In genomic region chr10:6124666-6125065, GRCh38 we compare ENCODE assay signal across 14 cellular contexts. TPM values are rescaled to one million over a fixed set of nuclear protein-coding genes. Genes with fewer than 3 reads are reported as not detected.
DNase-seq lines count a peak whose midpoint lies in the region; ATAC-seq and TF ChIP-seq lines count a peak whose summit lies in the region.
"Had no signal": no experiment of that assay in that cellular context is flagged by ENCODE, and none has a peak within 500 bp of the region (broad histone marks: within the 10 kb centered on the region; RNA-seq: fewer than 3 reads in every experiment).

No MANE protein-coding gene starts in this region.

- H3K9me3 ChIP-seq in left lung: no peaks in the 10 kb centered on the region
- H3K9me3 ChIP-seq in smooth muscle cell (replicated peaks; ENCODE audit: low read depth): no peaks in the 10 kb centered on the region
- H3K9me3 ChIP-seq: Caco-2 had no signal

- no peaks in the 10 kb centered on the region for H3K9me3 Mint-ChIP-seq in HFFc6
- H3K9me3 Mint-ChIP-seq in dendritic cell treated with granulocyte-macrophage colony-stimulating factor and Interleukin-4, amounts not matched to agents 40 ng/mL and 50 ng/mL, for 4 days: no peaks in the 10 kb centered on the region

- H3K27me3 Mint-ChIP-seq in HFFc6 (ENCODE audit: insufficient read depth): no peaks in the 10 kb centered on the region; the same call in none of the 2 replicates
- H3K27me3 Mint-ChIP-seq in dendritic cell treated with granulocyte-macrophage colony-stimulating factor and Interleukin-4, amounts not matched to agents 40 ng/mL and 50 ng/mL, for 4 days: no peaks in the 10 kb centered on the region

- H3K27ac ChIP-seq in left lung: peak overlapping the region in 1 of 2 donors; percentile 74
- peak overlapping the region; percentile 89 for H3K27ac ChIP-seq in smooth muscle cell (ENCODE audit: low read depth)

- DNase-seq in HFFc6 (no peak), left lung (no peak), smooth muscle cell (lab: John Stamatoyannopoulos, UW; ENCODE audit: unreplicated experiment) (no peak), T1000 (lab: John Stamatoyannopoulos, UW) (no peak), HCEC 1CT (no peak), NCI-H128 (lab: John Stamatoyannopoulos, UW; ENCODE audit: unreplicated experiment) (no peak)
- DNase-seq in activated CD8-positive, alpha-beta memory T cell treated with anti-CD3 and anti-CD28 coated beads, Interleukin-2, amount 50 U/mL, for 48 hours: no peak
- DNase-seq: activated naive CD4-positive, alpha-beta T cell treated with Interleukin-2 at 50 U/mL for 16 hours; Caco-2; effector CD8-positive, alpha-beta T cell; NCI-H2081 treated with DMSO at 0.1 percent for 48 hours; RPMI8226 had no signal

- peak overlapping the region; percentile 30 for H3K9ac ChIP-seq in smooth muscle cell (ENCODE audit: low read depth)

- H3K4me3 Mint-ChIP-seq in HFFc6: no peak overlapping the region
- peak overlapping the region; percentile 55 for H3K4me3 Mint-ChIP-seq in dendritic cell treated with granulocyte-macrophage colony-stimulating factor and Interleukin-4, amounts not matched to agents 40 ng/mL and 50 ng/mL, for 4 days

- peak overlapping the region; percentile 59 for H3K27ac Mint-ChIP-seq in HFFc6
- H3K27ac Mint-ChIP-seq in dendritic cell treated with granulocyte-macrophage colony-stimulating factor and Interleukin-4, amounts not matched to agents 40 ng/mL and 50 ng/mL, for 4 days: peak overlapping the region; percentile 89

- no peaks in the 10 kb centered on the region; the same call in 1 of the 2 replicates for H3K36me3 Mint-ChIP-seq in HFFc6 (ENCODE audit: low read depth)
- H3K36me3 Mint-ChIP-seq in dendritic cell treated with granulocyte-macrophage colony-stimulating factor and Interleukin-4, amounts not matched to agents 40 ng/mL and 50 ng/mL, for 4 days (ENCODE audit: low read depth): no peaks in the 10 kb centered on the region

- TF ChIP-seq CTCF in HFFc6 (IDR thresholded peaks at IDR 0.05): no peak
- TF ChIP-seq CTCF in left lung (IDR thresholded peaks at IDR 0.05): no peak
- TF ChIP-seq CTCF in smooth muscle cell (IDR thresholded peaks at IDR 0.05; ENCODE audit: borderline replicate concordance, insufficient read depth, poor library complexity, severe bottlenecking): no peak

- no peak overlapping the region for H2AFZ ChIP-seq in smooth muscle cell (ENCODE audit: low read depth)

- no peaks in the 10 kb centered on the region for H4K20me1 ChIP-seq in smooth muscle cell (ENCODE audit: low read depth)

- H3K36me3 ChIP-seq in left lung: no peaks in the 10 kb centered on the region
- H3K36me3 ChIP-seq in smooth muscle cell (ENCODE audit: low read depth): no peaks in the 10 kb centered on the region

- intact Hi-C loops in dendritic cell treated with granulocyte-macrophage colony-stimulating factor and Interleukin-4, amounts not matched to agents 40 ng/mL and 50 ng/mL, for 4 days (cut with micrococcal nuclease): loop anchor here (2.0 kb wide), 1 partner anchor 16 kb away; no protein-coding TSS in a partner anchor
- intact Hi-C loops in left lung (cut with DNase I): no loop called here

- H3K4me1 ChIP-seq in left lung: peaks cover 0 to 44% of the 10 kb centered on the region in 2 donors
- H3K4me1 ChIP-seq in smooth muscle cell (ENCODE audit: low read depth): peaks cover 23% of the 10 kb centered on the region
- H3K4me1 ChIP-seq: Caco-2 had no signal

- ATAC-seq in left lung: peak; percentile 30
- ATAC-seq: GM12878 had no signal

- WGBS in smooth muscle cell (ENCODE audit: low lambda C conversion rate): 23% methylated on average over 9 of the region's 9 CpGs

- no peaks in the 10 kb centered on the region for H3K27me3 ChIP-seq in left lung
- H3K27me3 ChIP-seq in smooth muscle cell (ENCODE audit: low read depth): no peaks in the 10 kb centered on the region

- no peak overlapping the region for H3K4me3 ChIP-seq in left lung
- no peak overlapping the region for H3K4me3 ChIP-seq in smooth muscle cell
- H3K4me3 ChIP-seq: GM12878 had no signal

- no peaks in the 10 kb centered on the region for H3K79me2 ChIP-seq in smooth muscle cell (ENCODE audit: low read depth)

- H3F3A ChIP-seq in smooth muscle cell (ENCODE audit: low read depth): peaks cover 16% of the 10 kb centered on the region

- H3K4me2 ChIP-seq in smooth muscle cell: peak overlapping the region; percentile 70

- H3K4me1 Mint-ChIP-seq in HFFc6 (ENCODE audit: low read depth): peaks cover 25% of the 10 kb centered on the region
- H3K4me1 Mint-ChIP-seq in dendritic cell treated with granulocyte-macrophage colony-stimulating factor and Interleukin-4, amounts not matched to agents 40 ng/mL and 50 ng/mL, for 4 days (ENCODE audit: low read depth): peaks cover 69% of the 10 kb centered on the region

RNA-seq across cellular contexts. Expression of gene RBM17, which starts 35.8 kb away (rescaled TPM):
- total RNA-seq in HFFc6 (2021; fragmentation: NEBNext Ultra II Directional; extraction: Animal tissue kit (Norgen Biotek cat#: 25700)): 10 to 100 TPM; 53.4 to 75.2 (median 66.3) TPM
- total RNA-seq in left lung (10 to 100 TPM; 63.2 to 95.5 TPM), smooth muscle cell (20.0 and 37.0 TPM in 2 replicates)
- 68.3 and 81.2 TPM in 2 replicates for polyA plus RNA-seq in smooth muscle cell
